16 cellular contexts compared by ENCODE assay signal in genomic region chr12:131934535-131934934, GRCh38. TPM values are rescaled to one million over a fixed set of nuclear protein-coding genes. Genes with fewer than 3 reads are reported as not detected.
DNase-seq lines count a peak whose midpoint lies in the region; ATAC-seq and TF ChIP-seq lines count a peak whose summit lies in the region.
"Had no signal": no experiment of that assay in that cellular context is flagged by ENCODE, and none has a peak within 500 bp of the region (broad histone marks: within the 10 kb centered on the region; RNA-seq: fewer than 3 reads in every experiment).

No MANE protein-coding gene starts in this region.

- intact Hi-C loops in Right ventricle myocardium superior (cut with DNase I) (no loop called here), head of caudate nucleus (cut with DNase I) (no loop called here), spleen (cut with DNase I; ENCODE audit: low total_unique reads) (no loop called here)

- ATAC-seq in Right ventricle myocardium superior (ENCODE audit: poor library complexity) = no peak
- ATAC-seq in HG02588 (IDR thresholded peaks at IDR 0.05; ENCODE audit: unreplicated experiment) = no peak
- ATAC-seq: A549; CD8-positive, alpha-beta T cell had no signal

- TF ChIP-seq EP300 in suprapubic skin (IDR thresholded peaks at IDR 0.05) = no peak

- DNase-seq in Right ventricle myocardium superior (peak; percentile 35), right atrium auricular region (ENCODE audit: low spot score) (no peak), head of caudate nucleus (peak in 32 of 42 donors; percentile 28 to 89 (median 68)), spleen (peak; percentile 23), suprapubic skin (ENCODE audit: low spot score in 2 of 2) (no peak)
- DNase-seq: AML-193; Caco-2; Calu3; CD4-positive, alpha-beta T cell; GF-D8 had no signal

- no peak overlapping the region for H3K27ac ChIP-seq in right atrium auricular region
- no peak overlapping the region for H3K27ac ChIP-seq in spleen
- H3K27ac ChIP-seq in suprapubic skin = no peak overlapping the region
- H3K27ac ChIP-seq: 22Rv1; A549; BLaER1 treated with 17β-estradiol and CSF1 and Interleukin-3, amounts not matched to agents 10 nM and 100 nM; C4-2B had no signal

- H3K9me3 ChIP-seq in right atrium auricular region (no peaks in the 10 kb centered on the region), spleen (no peaks in the 10 kb centered on the region), suprapubic skin (no peaks in the 10 kb centered on the region)
- H3K9me3 ChIP-seq: A549; BLaER1 treated with 17β-estradiol and CSF1 and Interleukin-3, amounts not matched to agents 10 nM and 100 nM; Caco-2 had no signal

- H3K27me3 ChIP-seq in right atrium auricular region (no peaks in the 10 kb centered on the region), spleen (replicated peaks in 1 of 7) (no peaks in the 10 kb centered on the region), suprapubic skin (no peaks in the 10 kb centered on the region)
- H3K27me3 ChIP-seq: BLaER1 treated with 17β-estradiol and CSF1 and Interleukin-3, amounts not matched to agents 10 nM and 100 nM had no signal

- 93 to 97% (median 95%) methylated on average over 11 of the region's 11 CpGs for WGBS in spleen, 5 donors
- 90% methylated on average over 11 of the region's 11 CpGs for WGBS in suprapubic skin

- peaks cover 0 to 10% of the 10 kb centered on the region in 2 donors for H3K4me1 ChIP-seq in right atrium auricular region
- H3K4me1 ChIP-seq in spleen = peaks cover 10 to 31% (median 15%) of the 10 kb centered on the region in 6 donors
- H3K4me1 ChIP-seq in suprapubic skin = peaks cover 17% of the 10 kb centered on the region
- H3K4me1 ChIP-seq: Caco-2 had no signal

- no peak overlapping the region for H3K4me3 ChIP-seq in right atrium auricular region
- no peak overlapping the region for H3K4me3 ChIP-seq in spleen
- no peak overlapping the region for H3K4me3 ChIP-seq in suprapubic skin
- H3K4me3 ChIP-seq: A549; BLaER1 treated with 17β-estradiol and CSF1 and Interleukin-3, amounts not matched to agents 10 nM and 100 nM had no signal

- TF ChIP-seq CTCF in right atrium auricular region (IDR thresholded peaks at IDR 0.05) (no peak), spleen (IDR thresholded peaks at IDR 0.05 in 8 of 11, conservative IDR thresholded peaks at IDR 0.05 in 3 of 11) (no peak), suprapubic skin (IDR thresholded peaks at IDR 0.05) (no peak)

- H3K36me3 ChIP-seq in right atrium auricular region (peaks cover 47% of the 10 kb centered on the region), spleen (peaks cover 5 to 87% (median 55%) of the 10 kb centered on the region in 6 donors), suprapubic skin (peaks cover 55% of the 10 kb centered on the region)

- no peak for TF ChIP-seq POLR2A in spleen (IDR thresholded peaks at IDR 0.05)
- TF ChIP-seq POLR2A in suprapubic skin (IDR thresholded peaks at IDR 0.05) = no peak

RNA-seq across cellular contexts. Expression of gene PUS1, which starts 5.5 kb away (rescaled TPM):
- total RNA-seq in Right ventricle myocardium superior (5.8 TPM), right atrium auricular region (10 to 100 TPM in 1 of 2 donors, 1 to 10 TPM in 1; 5.0 to 10.3 TPM), spleen (10 to 100 TPM; 16.0 to 42.7 (median 23.3) TPM), suprapubic skin (10 to 100 TPM; 16.3 to 24.4 (median 21.8) TPM)
- 10 to 100 TPM; 30.0 to 46.5 (median 41.3) TPM for polyA plus RNA-seq in spleen

RNA-seq across cellular contexts. Expression of gene EP400, which starts 15.2 kb away (rescaled TPM):
- total RNA-seq in Right ventricle myocardium superior (12.3 TPM), right atrium auricular region (10 to 100 TPM; 10.5 to 15.5 TPM), spleen (10 to 100 TPM; 41.1 to 70.2 (median 48.3) TPM), suprapubic skin (10 to 100 TPM; 32.0 to 81.3 (median 40.1) TPM)
- 10 to 100 TPM; 11.8 to 20.8 (median 17.5) TPM for polyA plus RNA-seq in spleen

RNA-seq across cellular contexts. Expression of gene ULK1, which starts 40.1 kb away (rescaled TPM):
- total RNA-seq in Right ventricle myocardium superior (49.8 TPM), right atrium auricular region (10 to 100 TPM; 16.2 to 23.4 TPM), spleen (10 to 100 TPM; 30.2 to 60.7 (median 55.0) TPM), suprapubic skin (100 to 1,000 TPM in 1 of 4 donors, 10 to 100 TPM in 3; 37.0 to 102 (median 65.7) TPM)
- polyA plus RNA-seq in spleen = 10 to 100 TPM in 2 of 3 donors, 1 to 10 TPM in 1; 9.9 to 35.1 (median 25.3) TPM

Comparison
In these comparisons a context has a peak if more than half of its experiments do, and no peak if none do; other contexts are left out.
1. DNase-seq: peak in Right ventricle myocardium superior (single experiment), head of caudate nucleus (32 of 42) and spleen (single experiment); none in right atrium auricular region (single experiment) and suprapubic skin (0 of 2).